Comparison of ENCODE assay signal across 8 cellular contexts in the genomic region with DNA sequence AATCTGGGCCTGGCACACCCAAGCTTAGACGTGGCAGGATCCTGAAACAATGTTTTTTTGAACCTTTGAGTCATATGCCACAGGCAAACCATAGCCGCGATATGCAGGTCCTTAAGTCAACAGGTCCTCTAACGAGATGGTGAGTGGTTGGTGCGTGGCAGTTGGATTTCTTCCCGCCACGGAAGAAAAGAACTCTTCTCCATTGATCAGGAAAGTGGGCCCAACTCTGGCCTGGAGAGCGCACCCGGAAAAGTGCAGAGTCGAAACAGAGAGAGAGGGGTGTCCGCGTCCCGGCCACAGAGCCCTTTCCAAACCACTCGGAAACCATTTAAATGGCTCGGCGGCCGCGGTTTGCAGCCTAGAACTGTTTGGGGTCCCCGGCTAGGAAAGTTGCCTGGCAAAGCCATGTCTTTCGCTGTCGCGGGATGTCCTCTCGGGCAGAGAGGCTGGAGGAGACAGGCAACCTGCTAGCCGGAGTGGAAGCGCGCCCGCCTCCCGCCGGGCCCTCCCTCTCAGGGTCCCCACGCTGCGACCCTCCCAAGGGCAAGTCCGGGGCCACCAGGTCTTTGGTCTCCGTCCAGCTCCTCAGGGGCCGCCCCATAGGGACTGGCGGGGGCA. TPM values are rescaled to one million over a fixed set of nuclear protein-coding genes. Genes with fewer than 3 reads are reported as not detected.
DNase-seq lines count a peak whose midpoint lies in the region; ATAC-seq and TF ChIP-seq lines count a peak whose summit lies in the region.

No MANE protein-coding gene starts in this region.

- DNase-seq in epithelial cell of proximal tubule (ENCODE audit: low read depth) (no peak), cortex of kidney (lab: John Stamatoyannopoulos, UW) (no peak), cerebellar nuclear complex (lab: John Stamatoyannopoulos, UW) (no peak)
- no peak for DNase-seq in natural killer cell treated with Interleukin-12 subunit alpha and Interleukin-12 subunit beta and Interleukin-15 and Interleukin-18, amount 100 ng/mL, for 72 hours (ENCODE audit: low spot score)

- peak overlapping the region; percentile 89 to 97 for H3K27ac Mint-ChIP-seq in natural killer cell treated with Interleukin-12 subunit alpha and Interleukin-12 subunit beta and Interleukin-15 and Interleukin-18, amount 100 ng/mL, for 72 hours

- CTCF ChIA-PET in HEK293 (lab: Yijun Ruan, JAX), result interaction anchor here (0.7 to 1.5 kb wide), 2 partner anchors 11 to 81 kb away, joined by 3 read pairs; no protein-coding TSS in a partner anchor

- peak overlapping the region; percentile 68 for H3K9ac ChIP-seq in SU-DHL-6 (ENCODE audit: low read length)

- 0 out of 2 replicates have a peak, but pooled peaks cover 6% of the 10 kb centered on the region for H3F3A ChIP-seq in SU-DHL-6 (ENCODE audit: insufficient read depth)

- peak overlapping the region; percentile 99 for H3K4me3 Mint-ChIP-seq in natural killer cell treated with Interleukin-12 subunit alpha and Interleukin-12 subunit beta and Interleukin-15 and Interleukin-18, amount 100 ng/mL, for 72 hours

- no peaks in the 10 kb centered on the region for H3K79me2 ChIP-seq in SU-DHL-6 (ENCODE audit: insufficient read depth, low read length)

- no peaks in the 10 kb centered on the region for H3K9me3 Mint-ChIP-seq in natural killer cell treated with Interleukin-12 subunit alpha and Interleukin-12 subunit beta and Interleukin-15 and Interleukin-18, amount 100 ng/mL, for 72 hours

- H3K9me3 ChIP-seq in HEK293 (ENCODE audit: control insufficient read depth, insufficient read depth, low read depth, low read length) (no peaks in the 10 kb centered on the region), SU-DHL-6 (ENCODE audit: insufficient read depth, low read length) (no peaks in the 10 kb centered on the region)

- peaks cover 4% of the 10 kb centered on the region for H3K36me3 Mint-ChIP-seq in natural killer cell treated with Interleukin-12 subunit alpha and Interleukin-12 subunit beta and Interleukin-15 and Interleukin-18, amount 100 ng/mL, for 72 hours

- TF ChIP-seq CTCF in HEK293 (tag by site-specific recombination; IDR thresholded peaks at IDR 0.05) (no peak), SU-DHL-6 (IDR thresholded peaks at IDR 0.05; ENCODE audit: insufficient read depth, low read length, poor library complexity, severe bottlenecking) (no peak), epithelial cell of proximal tubule (conservative IDR thresholded peaks at IDR 0.05; ENCODE audit: low read depth, low read length) (no peak)

- peak overlapping the region; percentile 99 for H2AFZ ChIP-seq in SU-DHL-6 (ENCODE audit: low read depth, low read length, severe bottlenecking)

- H3K27ac ChIP-seq in HEK293 (ENCODE audit: extremely low read depth, low read depth, low read length) (peak overlapping the region; percentile 93), SU-DHL-6 (ENCODE audit: low read depth, low read length) (no peak overlapping the region)

- H3K27me3 Mint-ChIP-seq in natural killer cell treated with Interleukin-12 subunit alpha and Interleukin-12 subunit beta and Interleukin-15 and Interleukin-18, amount 100 ng/mL, for 72 hours, result no peaks in the 10 kb centered on the region

- ATAC-seq in natural killer cell treated with Interleukin-12 subunit alpha and Interleukin-12 subunit beta and Interleukin-15 and Interleukin-18, amount 100 ng/mL, for 72 hours, result peak in 1 of 2 donors; percentile 4
- ATAC-seq in HG02798 (IDR thresholded peaks at IDR 0.05; ENCODE audit: poor library complexity, unreplicated experiment), result no peak

- peak overlapping the region; percentile 82 for H3K4me2 ChIP-seq in SU-DHL-6 (ENCODE audit: low read depth, low read length, poor library complexity, severe bottlenecking)

- peaks cover 51 to 68% of the 10 kb centered on the region in 2 donors for H3K4me1 Mint-ChIP-seq in natural killer cell treated with Interleukin-12 subunit alpha and Interleukin-12 subunit beta and Interleukin-15 and Interleukin-18, amount 100 ng/mL, for 72 hours (ENCODE audit: low read depth in 2 of 2)

- no peaks in the 10 kb centered on the region for H4K20me1 ChIP-seq in SU-DHL-6 (ENCODE audit: low read depth, low read length)

- H3K4me1 ChIP-seq in HEK293 (ENCODE audit: control insufficient read depth, insufficient read depth, low read length), result peaks cover 28% of the 10 kb centered on the region

- H3K4me3 ChIP-seq in GM08714 (ENCODE audit: low read length) (peak overlapping the region; percentile 59), HEK293 (ENCODE audit: low read depth, low read length) (peak overlapping the region; percentile 86), SU-DHL-6 (ENCODE audit: insufficient read depth, low read length, poor library complexity, severe bottlenecking) (peak overlapping the region; percentile 73), epithelial cell of proximal tubule (ENCODE audit: low read depth, low read length) (peak overlapping the region; percentile 67)

- no peaks in the 10 kb centered on the region for H3K9me2 ChIP-seq in SU-DHL-6 (replicated peaks; ENCODE audit: insufficient read depth, low read length)

- H3K36me3 ChIP-seq in HEK293 (ENCODE audit: control insufficient read depth in 2 of 2, insufficient read depth in 1 of 2, low read length in 2 of 2) (no peaks in the 10 kb centered on the region; a peak in 1 of 3 replicates), SU-DHL-6 (ENCODE audit: low read length) (no peaks in the 10 kb centered on the region)

- POLR2A ChIA-PET in HEK293 (lab: Yijun Ruan, JAX), result interaction anchor here (1.0 to 1.7 kb wide), 3 partner anchors 10 to 78 kb away, joined by 3 to 5 read pairs (median 3); no protein-coding TSS in a partner anchor

- H3K27me3 ChIP-seq in SU-DHL-6 (ENCODE audit: low read length), result no peaks in the 10 kb centered on the region

TF ChIP-seq in HEK293, 187 proteins besides CTCF, POLR2A, EP300 and RAD21 (continues in another document):
- TF ChIP-seq ZNF16 (tag by site-specific recombination; IDR thresholded peaks at IDR 0.05; ENCODE audit: low read depth) (no peak), ZNF837 (tag by site-specific recombination; IDR thresholded peaks at IDR 0.05) (no peak), ZNF140 (tag by site-specific recombination; IDR thresholded peaks at IDR 0.05) (no peak), ZNF335 (tag by site-specific recombination; conservative IDR thresholded peaks at IDR 0.05) (peak; percentile 91), ZNF311 (tag by site-specific recombination; IDR thresholded peaks at IDR 0.05; ENCODE audit: borderline replicate concordance) (no peak), ZNF202 (tag by site-specific recombination; IDR thresholded peaks at IDR 0.05; ENCODE audit: borderline replicate concordance) (no peak), SETDB1 (IDR thresholded peaks at IDR 0.05; ENCODE audit: insufficient read length, low read length) (no peak), ZFP37 (tag by site-specific recombination; IDR thresholded peaks at IDR 0.05) (no peak), SP3 (tag by site-specific recombination; IDR thresholded peaks at IDR 0.05) (no peak), ZNF37A (tag by site-specific recombination; IDR thresholded peaks at IDR 0.05) (no peak), ZNF175 (tag by site-specific recombination; IDR thresholded peaks at IDR 0.05) (no peak), ZNF544 (tag by site-specific recombination; IDR thresholded peaks at IDR 0.05) (no peak)
- TF ChIP-seq, protein P1, sequence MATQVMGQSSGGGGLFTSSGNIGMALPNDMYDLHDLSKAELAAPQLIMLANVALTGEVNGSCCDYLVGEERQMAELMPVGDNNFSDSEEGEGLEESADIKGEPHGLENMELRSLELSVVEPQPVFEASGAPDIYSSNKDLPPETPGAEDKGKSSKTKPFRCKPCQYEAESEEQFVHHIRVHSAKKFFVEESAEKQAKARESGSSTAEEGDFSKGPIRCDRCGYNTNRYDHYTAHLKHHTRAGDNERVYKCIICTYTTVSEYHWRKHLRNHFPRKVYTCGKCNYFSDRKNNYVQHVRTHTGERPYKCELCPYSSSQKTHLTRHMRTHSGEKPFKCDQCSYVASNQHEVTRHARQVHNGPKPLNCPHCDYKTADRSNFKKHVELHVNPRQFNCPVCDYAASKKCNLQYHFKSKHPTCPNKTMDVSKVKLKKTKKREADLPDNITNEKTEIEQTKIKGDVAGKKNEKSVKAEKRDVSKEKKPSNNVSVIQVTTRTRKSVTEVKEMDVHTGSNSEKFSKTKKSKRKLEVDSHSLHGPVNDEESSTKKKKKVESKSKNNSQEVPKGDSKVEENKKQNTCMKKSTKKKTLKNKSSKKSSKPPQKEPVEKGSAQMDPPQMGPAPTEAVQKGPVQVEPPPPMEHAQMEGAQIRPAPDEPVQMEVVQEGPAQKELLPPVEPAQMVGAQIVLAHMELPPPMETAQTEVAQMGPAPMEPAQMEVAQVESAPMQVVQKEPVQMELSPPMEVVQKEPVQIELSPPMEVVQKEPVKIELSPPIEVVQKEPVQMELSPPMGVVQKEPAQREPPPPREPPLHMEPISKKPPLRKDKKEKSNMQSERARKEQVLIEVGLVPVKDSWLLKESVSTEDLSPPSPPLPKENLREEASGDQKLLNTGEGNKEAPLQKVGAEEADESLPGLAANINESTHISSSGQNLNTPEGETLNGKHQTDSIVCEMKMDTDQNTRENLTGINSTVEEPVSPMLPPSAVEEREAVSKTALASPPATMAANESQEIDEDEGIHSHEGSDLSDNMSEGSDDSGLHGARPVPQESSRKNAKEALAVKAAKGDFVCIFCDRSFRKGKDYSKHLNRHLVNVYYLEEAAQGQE (tag by site-specific recombination; IDR thresholded peaks at IDR 0.05), result no peak

RNA-seq across cellular contexts. Expression of a gene that starts 0.8 kb away (rescaled TPM):
- total RNA-seq in epithelial cell of proximal tubule, result 28.7 and 48.7 TPM in 2 replicates
- total RNA-seq in natural killer cell treated with Interleukin-12 subunit alpha and Interleukin-12 subunit beta and Interleukin-15 and Interleukin-18, amount 100 ng/mL, for 72 hours, result 10 to 100 TPM; 21.0 to 22.6 TPM
